Comparison of ENCODE assay signal across 2 cellular contexts in the genomic region with DNA sequence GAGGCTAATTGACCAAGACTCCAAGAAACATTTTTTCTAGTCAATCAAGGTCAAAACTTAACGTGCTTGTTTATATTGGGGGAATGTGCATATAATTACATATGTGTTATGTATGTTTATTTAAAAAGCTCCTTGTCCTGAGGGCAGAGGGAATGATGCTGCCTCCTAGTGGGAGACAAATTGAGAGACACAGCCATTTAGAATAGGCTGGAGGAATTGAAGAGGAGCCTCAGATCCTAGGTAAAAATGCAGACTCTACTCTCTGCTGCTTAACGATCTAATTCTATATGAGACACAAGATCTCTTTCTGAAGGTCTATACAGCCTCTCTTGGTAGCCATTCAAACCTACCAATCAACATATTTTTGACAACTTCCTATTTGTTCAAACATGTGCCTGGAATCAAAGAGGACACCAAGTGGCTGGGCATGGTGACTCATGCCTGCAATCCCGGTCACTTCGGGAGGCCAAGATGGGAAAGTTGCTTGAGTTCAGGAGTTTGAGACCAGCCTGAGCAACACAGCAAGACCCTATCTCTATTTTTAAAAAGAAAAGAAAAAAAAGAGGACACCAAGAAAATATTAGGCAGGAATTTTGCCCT.
TF ChIP-seq lines count a peak whose summit lies in the region.

No MANE protein-coding gene starts in this region.

TF ChIP-seq in HepG2, 621 proteins besides CTCF, POLR2A, EP300 and RAD21 (continued from another document):
- TF ChIP-seq, protein P1, sequence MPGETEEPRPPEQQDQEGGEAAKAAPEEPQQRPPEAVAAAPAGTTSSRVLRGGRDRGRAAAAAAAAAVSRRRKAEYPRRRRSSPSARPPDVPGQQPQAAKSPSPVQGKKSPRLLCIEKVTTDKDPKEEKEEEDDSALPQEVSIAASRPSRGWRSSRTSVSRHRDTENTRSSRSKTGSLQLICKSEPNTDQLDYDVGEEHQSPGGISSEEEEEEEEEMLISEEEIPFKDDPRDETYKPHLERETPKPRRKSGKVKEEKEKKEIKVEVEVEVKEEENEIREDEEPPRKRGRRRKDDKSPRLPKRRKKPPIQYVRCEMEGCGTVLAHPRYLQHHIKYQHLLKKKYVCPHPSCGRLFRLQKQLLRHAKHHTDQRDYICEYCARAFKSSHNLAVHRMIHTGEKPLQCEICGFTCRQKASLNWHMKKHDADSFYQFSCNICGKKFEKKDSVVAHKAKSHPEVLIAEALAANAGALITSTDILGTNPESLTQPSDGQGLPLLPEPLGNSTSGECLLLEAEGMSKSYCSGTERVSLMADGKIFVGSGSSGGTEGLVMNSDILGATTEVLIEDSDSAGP (CRISPR knock-in tag; IDR thresholded peaks at IDR 0.05; ENCODE audit: borderline replicate concordance) = no peak
- no peak for TF ChIP-seq MLLT10 (CRISPR knock-in tag; IDR thresholded peaks at IDR 0.05)
- peak; percentile 79 for TF ChIP-seq FOSL2 (CRISPR knock-in tag; IDR thresholded peaks at IDR 0.05)

TF ChIP-seq in SK-N-SH treated with all-trans-retinoic acid at 6 μM for 48 hours, 23 proteins besides CTCF, POLR2A, EP300 and RAD21:
- TF ChIP-seq, protein P2, sequence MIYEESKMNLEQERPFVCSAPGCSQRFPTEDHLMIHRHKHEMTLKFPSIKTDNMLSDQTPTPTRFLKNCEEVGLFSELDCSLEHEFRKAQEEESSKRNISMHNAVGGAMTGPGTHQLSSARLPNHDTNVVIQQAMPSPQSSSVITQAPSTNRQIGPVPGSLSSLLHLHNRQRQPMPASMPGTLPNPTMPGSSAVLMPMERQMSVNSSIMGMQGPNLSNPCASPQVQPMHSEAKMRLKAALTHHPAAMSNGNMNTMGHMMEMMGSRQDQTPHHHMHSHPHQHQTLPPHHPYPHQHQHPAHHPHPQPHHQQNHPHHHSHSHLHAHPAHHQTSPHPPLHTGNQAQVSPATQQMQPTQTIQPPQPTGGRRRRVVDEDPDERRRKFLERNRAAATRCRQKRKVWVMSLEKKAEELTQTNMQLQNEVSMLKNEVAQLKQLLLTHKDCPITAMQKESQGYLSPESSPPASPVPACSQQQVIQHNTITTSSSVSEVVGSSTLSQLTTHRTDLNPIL (CRISPR knock-in tag; IDR thresholded peaks at IDR 0.05; ENCODE audit: low read depth) = no peak
